In genomic region chr16:88978608-88979346, GRCh38 we compare ENCODE assay signal across 12 cellular contexts. TPM values are rescaled to one million over a fixed set of nuclear protein-coding genes. Genes with fewer than 3 reads are reported as not detected.
DNase-seq lines count a peak whose midpoint lies in the region; ATAC-seq and TF ChIP-seq lines count a peak whose summit lies in the region.
"Had no signal": no experiment of that assay in that cellular context is flagged by ENCODE, and none has a peak within 500 bp of the region (broad histone marks: within the 10 kb centered on the region; RNA-seq: fewer than 3 reads in every experiment).

No MANE protein-coding gene starts in this region.

- no peaks in the 10 kb centered on the region for H3K9me3 ChIP-seq in hepatocyte (ENCODE audit: low read depth)
- H3K9me3 ChIP-seq: upper lobe of right lung had no signal

- H3K9me2 ChIP-seq in hepatocyte (replicated peaks; ENCODE audit: insufficient read depth), result no peaks in the 10 kb centered on the region

- H3K4me3 Mint-ChIP-seq in stimulated activated naive CD8-positive, alpha-beta T cell treated with anti-CD3 and anti-CD28 coated beads, Interleukin-15, amount 100 ng/mL, for 72 hours, result peak overlapping the region in 1 of 2 donors; percentile 6
- H3K4me3 Mint-ChIP-seq: mesothelial cell of epicardium, T-cell had no signal

- peaks cover 59% of the 10 kb centered on the region for H3K4me1 Mint-ChIP-seq in stimulated activated naive CD8-positive, alpha-beta T cell treated with anti-CD3 and anti-CD28 coated beads, Interleukin-15, amount 100 ng/mL, for 72 hours
- H3K4me1 Mint-ChIP-seq: mesothelial cell of epicardium had no signal

- H3K27me3 Mint-ChIP-seq in stimulated activated naive CD8-positive, alpha-beta T cell treated with anti-CD3 and anti-CD28 coated beads, Interleukin-15, amount 100 ng/mL, for 72 hours, result peaks cover 77% of the 10 kb centered on the region

- no peaks in the 10 kb centered on the region for H3K36me3 ChIP-seq in hepatocyte (replicated peaks; ENCODE audit: insufficient read depth, low read depth)
- H3K36me3 ChIP-seq: upper lobe of right lung had no signal

- WGBS in hepatocyte (ENCODE audit: low lambda C conversion rate, missing lambda C conversion rate), result 83% methylated on average over 21 of the region's 21 CpGs

- no peak overlapping the region for H3K27ac Mint-ChIP-seq in stimulated activated naive CD8-positive, alpha-beta T cell treated with anti-CD3 and anti-CD28 coated beads, Interleukin-15, amount 100 ng/mL, for 72 hours
- H3K27ac Mint-ChIP-seq: mesothelial cell of epicardium, T-cell had no signal

- peak; percentile 21 for ATAC-seq in stimulated activated naive CD8-positive, alpha-beta T cell treated with anti-CD3 and anti-CD28 coated beads, Interleukin-15, Interleukin-2, amounts not matched to agents 100 U/mL and 50 U/mL, for 24 hours
- ATAC-seq in stimulated activated naive CD8-positive, alpha-beta T cell treated with anti-CD3 and anti-CD28 coated beads, Interleukin-15, amount 100 ng/mL, for 72 hours, result no peak
- ATAC-seq in HG03135 (IDR thresholded peaks at IDR 0.05; ENCODE audit: unreplicated experiment), result peak; percentile 41
- ATAC-seq: upper lobe of right lung had no signal

- peaks cover 0 to 10% of the 10 kb centered on the region in 2 donors for H3K9me3 Mint-ChIP-seq in stimulated activated naive CD8-positive, alpha-beta T cell treated with anti-CD3 and anti-CD28 coated beads, Interleukin-15, amount 100 ng/mL, for 72 hours
- H3K9me3 Mint-ChIP-seq: mesothelial cell of epicardium, T-cell had no signal

- DNase-seq in stimulated activated naive CD8-positive, alpha-beta T cell treated with anti-CD3 and anti-CD28 coated beads, Interleukin-15, Interleukin-2, amounts not matched to agents 100 U/mL and 50 U/mL, for 24 hours, result no peak
- DNase-seq in stimulated activated naive CD8-positive, alpha-beta T cell treated with anti-CD3 and anti-CD28 coated beads, Interleukin-15, amount 100 ng/mL, for 72 hours, result no peak
- peak; percentile 85 for DNase-seq in SKM-1 (lab: John Stamatoyannopoulos, UW; ENCODE audit: unreplicated experiment)
- no peak for DNase-seq in hepatocyte (ENCODE audit: low spot score)
- no peak for DNase-seq in islet precursor cell
- DNase-seq in NCI-H146 (lab: John Stamatoyannopoulos, UW), result no peak
- no peak for DNase-seq in T-helper 9 cell
- DNase-seq: upper lobe of right lung had no signal

- no peak overlapping the region for H2AFZ ChIP-seq in hepatocyte

- no peaks in the 10 kb centered on the region for H3K4me1 ChIP-seq in hepatocyte (ENCODE audit: insufficient read depth)

- no peak overlapping the region for H3K4me2 ChIP-seq in hepatocyte

- H3K27me3 ChIP-seq in hepatocyte, result no peaks in the 10 kb centered on the region

- H3K4me3 ChIP-seq in hepatocyte, result no peak overlapping the region
- H3K4me3 ChIP-seq: upper lobe of right lung had no signal

- H3K79me2 ChIP-seq in hepatocyte, result no peaks in the 10 kb centered on the region

- no peak overlapping the region for H3K27ac ChIP-seq in hepatocyte
- H3K27ac ChIP-seq: upper lobe of right lung had no signal

- TF ChIP-seq CTCF in hepatocyte (IDR thresholded peaks at IDR 0.05; ENCODE audit: poor library complexity), result no peak

- H4K20me1 ChIP-seq in hepatocyte (ENCODE audit: insufficient read depth, poor library complexity, severe bottlenecking), result no peaks in the 10 kb centered on the region

RNA-seq across cellular contexts. Expression of gene CBFA2T3, which starts 1.8 kb away (rescaled TPM):
- 0.07 TPM in 1 of 2 replicates, not detected in the other for total RNA-seq in hepatocyte
- 1.1 and 1.5 TPM in 2 replicates for polyA plus RNA-seq in hepatocyte
- polyA plus RNA-seq: AG04450 had no signal
